ENCODE assay signal across 1 cellular context in genomic region chr19:20082232-20082833, GRCh38. TPM values are rescaled to one million over a fixed set of nuclear protein-coding genes. Genes with fewer than 3 reads are reported as not detected.
"Had no signal": no experiment of that assay in that cellular context is flagged by ENCODE, and none has a peak within 500 bp of the region (broad histone marks: within the 10 kb centered on the region; RNA-seq: fewer than 3 reads in every experiment).

No MANE protein-coding gene starts in this region.

RNA-seq across cellular contexts. Expression of gene ZNF90, which starts 4.5 kb away (rescaled TPM):
- total RNA-seq: myocyte had no signal
